Comparison of ENCODE assay signal across 1 cellular context in the genomic region with DNA sequence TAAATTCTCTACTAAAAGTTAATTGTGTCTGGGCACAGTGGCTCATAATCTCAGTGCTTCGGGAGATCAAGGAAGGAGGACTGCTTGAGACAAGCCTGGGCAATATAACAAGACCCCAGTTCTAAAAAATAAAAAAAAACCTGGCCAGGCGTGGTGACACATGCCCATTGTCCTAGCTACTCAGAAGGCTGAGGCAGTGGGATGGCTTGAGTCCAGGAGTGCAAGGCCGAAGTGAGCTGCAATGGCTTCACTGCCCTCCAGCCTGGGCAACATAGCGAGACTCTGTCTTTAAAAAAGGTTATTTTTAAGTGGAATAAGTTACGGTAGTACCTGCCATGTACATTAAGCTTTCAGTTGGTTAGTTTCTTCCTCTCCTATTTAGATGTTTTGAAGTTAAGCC.
TF ChIP-seq lines count a peak whose summit lies in the region.

No MANE protein-coding gene starts in this region.

TF ChIP-seq in SK-N-SH treated with all-trans-retinoic acid at 6 μM for 48 hours, 23 proteins besides CTCF, POLR2A, EP300 and RAD21:
- TF ChIP-seq, protein P1, sequence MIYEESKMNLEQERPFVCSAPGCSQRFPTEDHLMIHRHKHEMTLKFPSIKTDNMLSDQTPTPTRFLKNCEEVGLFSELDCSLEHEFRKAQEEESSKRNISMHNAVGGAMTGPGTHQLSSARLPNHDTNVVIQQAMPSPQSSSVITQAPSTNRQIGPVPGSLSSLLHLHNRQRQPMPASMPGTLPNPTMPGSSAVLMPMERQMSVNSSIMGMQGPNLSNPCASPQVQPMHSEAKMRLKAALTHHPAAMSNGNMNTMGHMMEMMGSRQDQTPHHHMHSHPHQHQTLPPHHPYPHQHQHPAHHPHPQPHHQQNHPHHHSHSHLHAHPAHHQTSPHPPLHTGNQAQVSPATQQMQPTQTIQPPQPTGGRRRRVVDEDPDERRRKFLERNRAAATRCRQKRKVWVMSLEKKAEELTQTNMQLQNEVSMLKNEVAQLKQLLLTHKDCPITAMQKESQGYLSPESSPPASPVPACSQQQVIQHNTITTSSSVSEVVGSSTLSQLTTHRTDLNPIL (CRISPR knock-in tag; IDR thresholded peaks at IDR 0.05; ENCODE audit: low read depth) = no peak
- TF ChIP-seq TOX (CRISPR knock-in tag; IDR thresholded peaks at IDR 0.05; ENCODE audit: borderline replicate concordance) (no peak), PPARA (CRISPR knock-in tag; IDR thresholded peaks at IDR 0.05; ENCODE audit: borderline replicate concordance) (no peak), ZFP3 (CRISPR knock-in tag; IDR thresholded peaks at IDR 0.05) (no peak), TCF4 (CRISPR knock-in tag; IDR thresholded peaks at IDR 0.05; ENCODE audit: borderline replicate concordance) (no peak), ZFP30 (CRISPR knock-in tag; IDR thresholded peaks at IDR 0.05) (no peak), ZC3H10 (CRISPR knock-in tag; IDR thresholded peaks at IDR 0.05) (no peak), RARB (CRISPR knock-in tag; IDR thresholded peaks at IDR 0.05) (no peak), OSR1 (CRISPR knock-in tag; IDR thresholded peaks at IDR 0.05) (no peak), CSDC2 (CRISPR knock-in tag; IDR thresholded peaks at IDR 0.05) (no peak), ZNF70 (CRISPR knock-in tag; IDR thresholded peaks at IDR 0.05) (no peak), ZNF8 (CRISPR knock-in tag; IDR thresholded peaks at IDR 0.05) (no peak), SNAI2 (CRISPR knock-in tag; IDR thresholded peaks at IDR 0.05) (no peak), ARNTL (CRISPR knock-in tag; IDR thresholded peaks at IDR 0.05; ENCODE audit: borderline replicate concordance, low read depth) (no peak)
- TF ChIP-seq, protein P2, sequence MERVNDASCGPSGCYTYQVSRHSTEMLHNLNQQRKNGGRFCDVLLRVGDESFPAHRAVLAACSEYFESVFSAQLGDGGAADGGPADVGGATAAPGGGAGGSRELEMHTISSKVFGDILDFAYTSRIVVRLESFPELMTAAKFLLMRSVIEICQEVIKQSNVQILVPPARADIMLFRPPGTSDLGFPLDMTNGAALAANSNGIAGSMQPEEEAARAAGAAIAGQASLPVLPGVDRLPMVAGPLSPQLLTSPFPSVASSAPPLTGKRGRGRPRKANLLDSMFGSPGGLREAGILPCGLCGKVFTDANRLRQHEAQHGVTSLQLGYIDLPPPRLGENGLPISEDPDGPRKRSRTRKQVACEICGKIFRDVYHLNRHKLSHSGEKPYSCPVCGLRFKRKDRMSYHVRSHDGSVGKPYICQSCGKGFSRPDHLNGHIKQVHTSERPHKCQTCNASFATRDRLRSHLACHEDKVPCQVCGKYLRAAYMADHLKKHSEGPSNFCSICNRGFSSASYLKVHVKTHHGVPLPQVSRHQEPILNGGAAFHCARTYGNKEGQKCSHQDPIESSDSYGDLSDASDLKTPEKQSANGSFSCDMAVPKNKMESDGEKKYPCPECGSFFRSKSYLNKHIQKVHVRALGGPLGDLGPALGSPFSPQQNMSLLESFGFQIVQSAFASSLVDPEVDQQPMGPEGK (CRISPR knock-in tag; IDR thresholded peaks at IDR 0.05; ENCODE audit: borderline replicate concordance) = no peak
- TF ChIP-seq, protein P3, sequence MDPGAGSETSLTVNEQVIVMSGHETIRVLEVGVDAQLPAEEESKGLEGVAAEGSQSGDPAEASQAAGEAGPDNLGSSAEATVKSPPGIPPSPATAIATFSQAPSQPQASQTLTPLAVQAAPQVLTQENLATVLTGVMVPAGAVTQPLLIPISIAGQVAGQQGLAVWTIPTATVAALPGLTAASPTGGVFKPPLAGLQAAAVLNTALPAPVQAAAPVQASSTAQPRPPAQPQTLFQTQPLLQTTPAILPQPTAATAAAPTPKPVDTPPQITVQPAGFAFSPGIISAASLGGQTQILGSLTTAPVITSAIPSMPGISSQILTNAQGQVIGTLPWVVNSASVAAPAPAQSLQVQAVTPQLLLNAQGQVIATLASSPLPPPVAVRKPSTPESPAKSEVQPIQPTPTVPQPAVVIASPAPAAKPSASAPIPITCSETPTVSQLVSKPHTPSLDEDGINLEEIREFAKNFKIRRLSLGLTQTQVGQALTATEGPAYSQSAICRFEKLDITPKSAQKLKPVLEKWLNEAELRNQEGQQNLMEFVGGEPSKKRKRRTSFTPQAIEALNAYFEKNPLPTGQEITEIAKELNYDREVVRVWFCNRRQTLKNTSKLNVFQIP (CRISPR knock-in tag; IDR thresholded peaks at IDR 0.05; ENCODE audit: borderline replicate concordance, low read depth) = no peak
- TF ChIP-seq, protein P4, sequence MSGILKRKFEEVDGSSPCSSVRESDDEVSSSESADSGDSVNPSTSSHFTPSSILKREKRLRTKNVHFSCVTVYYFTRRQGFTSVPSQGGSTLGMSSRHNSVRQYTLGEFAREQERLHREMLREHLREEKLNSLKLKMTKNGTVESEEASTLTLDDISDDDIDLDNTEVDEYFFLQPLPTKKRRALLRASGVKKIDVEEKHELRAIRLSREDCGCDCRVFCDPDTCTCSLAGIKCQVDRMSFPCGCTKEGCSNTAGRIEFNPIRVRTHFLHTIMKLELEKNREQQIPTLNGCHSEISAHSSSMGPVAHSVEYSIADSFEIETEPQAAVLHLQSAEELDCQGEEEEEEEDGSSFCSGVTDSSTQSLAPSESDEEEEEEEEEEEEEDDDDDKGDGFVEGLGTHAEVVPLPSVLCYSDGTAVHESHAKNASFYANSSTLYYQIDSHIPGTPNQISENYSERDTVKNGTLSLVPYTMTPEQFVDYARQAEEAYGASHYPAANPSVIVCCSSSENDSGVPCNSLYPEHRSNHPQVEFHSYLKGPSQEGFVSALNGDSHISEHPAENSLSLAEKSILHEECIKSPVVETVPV (CRISPR knock-in tag; IDR thresholded peaks at IDR 0.05) = no peak
- TF ChIP-seq, protein P5, sequence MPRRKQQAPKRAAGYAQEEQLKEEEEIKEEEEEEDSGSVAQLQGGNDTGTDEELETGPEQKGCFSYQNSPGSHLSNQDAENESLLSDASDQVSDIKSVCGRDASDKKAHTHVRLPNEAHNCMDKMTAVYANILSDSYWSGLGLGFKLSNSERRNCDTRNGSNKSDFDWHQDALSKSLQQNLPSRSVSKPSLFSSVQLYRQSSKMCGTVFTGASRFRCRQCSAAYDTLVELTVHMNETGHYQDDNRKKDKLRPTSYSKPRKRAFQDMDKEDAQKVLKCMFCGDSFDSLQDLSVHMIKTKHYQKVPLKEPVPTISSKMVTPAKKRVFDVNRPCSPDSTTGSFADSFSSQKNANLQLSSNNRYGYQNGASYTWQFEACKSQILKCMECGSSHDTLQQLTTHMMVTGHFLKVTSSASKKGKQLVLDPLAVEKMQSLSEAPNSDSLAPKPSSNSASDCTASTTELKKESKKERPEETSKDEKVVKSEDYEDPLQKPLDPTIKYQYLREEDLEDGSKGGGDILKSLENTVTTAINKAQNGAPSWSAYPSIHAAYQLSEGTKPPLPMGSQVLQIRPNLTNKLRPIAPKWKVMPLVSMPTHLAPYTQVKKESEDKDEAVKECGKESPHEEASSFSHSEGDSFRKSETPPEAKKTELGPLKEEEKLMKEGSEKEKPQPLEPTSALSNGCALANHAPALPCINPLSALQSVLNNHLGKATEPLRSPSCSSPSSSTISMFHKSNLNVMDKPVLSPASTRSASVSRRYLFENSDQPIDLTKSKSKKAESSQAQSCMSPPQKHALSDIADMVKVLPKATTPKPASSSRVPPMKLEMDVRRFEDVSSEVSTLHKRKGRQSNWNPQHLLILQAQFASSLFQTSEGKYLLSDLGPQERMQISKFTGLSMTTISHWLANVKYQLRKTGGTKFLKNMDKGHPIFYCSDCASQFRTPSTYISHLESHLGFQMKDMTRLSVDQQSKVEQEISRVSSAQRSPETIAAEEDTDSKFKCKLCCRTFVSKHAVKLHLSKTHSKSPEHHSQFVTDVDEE (CRISPR knock-in tag; IDR thresholded peaks at IDR 0.05) = no peak
